9 cellular contexts compared by ENCODE assay signal in the genomic region with DNA sequence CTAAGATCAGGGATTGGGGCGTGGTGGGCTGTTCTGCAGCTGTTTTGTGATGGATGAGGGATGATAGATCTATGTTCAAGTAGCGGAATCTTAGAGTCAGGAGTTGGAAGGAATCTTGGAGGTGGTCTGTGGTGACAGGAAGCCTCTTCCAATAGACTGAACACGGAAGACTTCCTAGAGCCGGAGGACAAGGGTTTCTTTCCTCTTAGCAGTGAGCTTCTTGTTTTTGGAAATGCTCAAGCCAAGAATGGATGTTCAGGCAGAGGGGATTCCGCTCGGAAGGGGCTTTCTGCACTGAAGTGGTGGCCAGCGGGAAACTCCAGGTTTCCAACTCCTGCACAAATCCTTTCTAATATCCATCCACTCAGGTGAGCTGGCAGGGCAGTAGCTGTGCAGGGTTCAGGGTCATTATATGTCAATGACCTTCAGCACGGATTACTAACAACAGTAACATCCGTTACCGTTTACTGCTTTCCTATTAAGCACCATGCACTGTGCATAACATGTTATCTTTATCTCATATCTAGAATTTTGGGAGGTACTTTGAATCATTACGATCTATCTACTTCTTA. TPM values are rescaled to one million over a fixed set of nuclear protein-coding genes. Genes with fewer than 3 reads are reported as not detected.
DNase-seq lines count a peak whose midpoint lies in the region; ATAC-seq and TF ChIP-seq lines count a peak whose summit lies in the region.
"Had no signal": no experiment of that assay in that cellular context is flagged by ENCODE, and none has a peak within 500 bp of the region (broad histone marks: within the 10 kb centered on the region; RNA-seq: fewer than 3 reads in every experiment).

No MANE protein-coding gene starts in this region.

- H3K4me3 ChIP-seq in H7 (ENCODE audit: insufficient read depth, low read depth, low read length) (peak overlapping the region; percentile 81), fibroblast of pulmonary artery (replicated peaks; ENCODE audit: low read depth, low read length) (peak overlapping the region; percentile 84)

- intact Hi-C loops in Calu3 (cut with micrococcal nuclease; ENCODE audit: unreplicated experiment), result loop anchor here (5.0 kb wide), 1 partner anchor 494 kb away; no protein-coding TSS in a partner anchor

- DNase-seq in Calu3 (no peak), H7 (no peak), fibroblast of pulmonary artery (ENCODE audit: low read depth) (no peak), retina (peak; percentile 18), SIG-M5 (lab: John Stamatoyannopoulos, UW) (no peak), NOMO-1 treated with dmso at 0.1 percent for 144 hours (lab: John Stamatoyannopoulos, UW; ENCODE audit: unreplicated experiment) (no peak)

- no peaks in the 10 kb centered on the region for H3K27me3 Mint-ChIP-seq in Calu3 (ENCODE audit: unreplicated experiment)

- peaks cover 42% of the 10 kb centered on the region for H3K4me1 Mint-ChIP-seq in Calu3 (ENCODE audit: low read depth, unreplicated experiment)

- H3K27ac Mint-ChIP-seq in Calu3 (ENCODE audit: unreplicated experiment), result peak overlapping the region; percentile 52

- peaks cover 22% of the 10 kb centered on the region for H3K36me3 Mint-ChIP-seq in Calu3 (ENCODE audit: insufficient read depth, unreplicated experiment)

- CTCF ChIA-PET in Calu3 (lab: Charles Lee), result no interaction called here

- ATAC-seq in SK-N-SH treated with all-trans-retinoic acid at 6 μM for 48 hours, result peak; percentile 6; the same call in 1 of the 3 replicates
- ATAC-seq in HG03025 (IDR thresholded peaks at IDR 0.05; ENCODE audit: low FRiP score, unreplicated experiment), result no peak

- no TSS peak for BruUV-seq in Calu3 (replicated peaks; lab: Mats Ljungman, UMichigan)

- no peaks in the 10 kb centered on the region for H3K9me3 Mint-ChIP-seq in Calu3 (ENCODE audit: low read depth, unreplicated experiment)

- H3K27me3 ChIP-seq in H7 (ENCODE audit: control insufficient read depth, insufficient read depth, low read length), result peaks cover 5% of the 10 kb centered on the region; the same call in 1 of the 2 replicates

- H3K36me3 ChIP-seq in H7 (replicated peaks; ENCODE audit: control insufficient read depth, insufficient read depth, low read length), result no peaks in the 10 kb centered on the region; the same call in 1 of the 2 replicates

- TF ChIP-seq CTCF in Calu3 (IDR thresholded peaks at IDR 0.05; ENCODE audit: unreplicated experiment) (no peak), fibroblast of pulmonary artery (IDR thresholded peaks at IDR 0.05; ENCODE audit: low read length, missing control alignments) (no peak)

- peak overlapping the region; percentile 87 for H3K4me3 Mint-ChIP-seq in Calu3 (ENCODE audit: low read depth, unreplicated experiment)

TF ChIP-seq in SK-N-SH treated with all-trans-retinoic acid at 6 μM for 48 hours, 23 proteins besides CTCF, POLR2A, EP300 and RAD21:
- TF ChIP-seq OSR1 (CRISPR knock-in tag; IDR thresholded peaks at IDR 0.05) (no peak), TCF4 (CRISPR knock-in tag; IDR thresholded peaks at IDR 0.05; ENCODE audit: borderline replicate concordance) (no peak), CSDC2 (CRISPR knock-in tag; IDR thresholded peaks at IDR 0.05) (no peak), ZNF565 (CRISPR knock-in tag; conservative IDR thresholded peaks at IDR 0.05; ENCODE audit: low read depth) (no peak), RARB (CRISPR knock-in tag; IDR thresholded peaks at IDR 0.05) (no peak), ZFP3 (CRISPR knock-in tag; IDR thresholded peaks at IDR 0.05) (no peak), PPARA (CRISPR knock-in tag; IDR thresholded peaks at IDR 0.05; ENCODE audit: borderline replicate concordance) (no peak), GLIS3 (CRISPR knock-in tag; IDR thresholded peaks at IDR 0.05) (no peak), BACH2 (CRISPR knock-in tag; IDR thresholded peaks at IDR 0.05; ENCODE audit: borderline replicate concordance) (no peak), ISL1 (CRISPR knock-in tag; IDR thresholded peaks at IDR 0.05) (no peak)
- TF ChIP-seq, protein P1, sequence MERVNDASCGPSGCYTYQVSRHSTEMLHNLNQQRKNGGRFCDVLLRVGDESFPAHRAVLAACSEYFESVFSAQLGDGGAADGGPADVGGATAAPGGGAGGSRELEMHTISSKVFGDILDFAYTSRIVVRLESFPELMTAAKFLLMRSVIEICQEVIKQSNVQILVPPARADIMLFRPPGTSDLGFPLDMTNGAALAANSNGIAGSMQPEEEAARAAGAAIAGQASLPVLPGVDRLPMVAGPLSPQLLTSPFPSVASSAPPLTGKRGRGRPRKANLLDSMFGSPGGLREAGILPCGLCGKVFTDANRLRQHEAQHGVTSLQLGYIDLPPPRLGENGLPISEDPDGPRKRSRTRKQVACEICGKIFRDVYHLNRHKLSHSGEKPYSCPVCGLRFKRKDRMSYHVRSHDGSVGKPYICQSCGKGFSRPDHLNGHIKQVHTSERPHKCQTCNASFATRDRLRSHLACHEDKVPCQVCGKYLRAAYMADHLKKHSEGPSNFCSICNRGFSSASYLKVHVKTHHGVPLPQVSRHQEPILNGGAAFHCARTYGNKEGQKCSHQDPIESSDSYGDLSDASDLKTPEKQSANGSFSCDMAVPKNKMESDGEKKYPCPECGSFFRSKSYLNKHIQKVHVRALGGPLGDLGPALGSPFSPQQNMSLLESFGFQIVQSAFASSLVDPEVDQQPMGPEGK (CRISPR knock-in tag; IDR thresholded peaks at IDR 0.05; ENCODE audit: borderline replicate concordance), result no peak
- TF ChIP-seq, protein P2, sequence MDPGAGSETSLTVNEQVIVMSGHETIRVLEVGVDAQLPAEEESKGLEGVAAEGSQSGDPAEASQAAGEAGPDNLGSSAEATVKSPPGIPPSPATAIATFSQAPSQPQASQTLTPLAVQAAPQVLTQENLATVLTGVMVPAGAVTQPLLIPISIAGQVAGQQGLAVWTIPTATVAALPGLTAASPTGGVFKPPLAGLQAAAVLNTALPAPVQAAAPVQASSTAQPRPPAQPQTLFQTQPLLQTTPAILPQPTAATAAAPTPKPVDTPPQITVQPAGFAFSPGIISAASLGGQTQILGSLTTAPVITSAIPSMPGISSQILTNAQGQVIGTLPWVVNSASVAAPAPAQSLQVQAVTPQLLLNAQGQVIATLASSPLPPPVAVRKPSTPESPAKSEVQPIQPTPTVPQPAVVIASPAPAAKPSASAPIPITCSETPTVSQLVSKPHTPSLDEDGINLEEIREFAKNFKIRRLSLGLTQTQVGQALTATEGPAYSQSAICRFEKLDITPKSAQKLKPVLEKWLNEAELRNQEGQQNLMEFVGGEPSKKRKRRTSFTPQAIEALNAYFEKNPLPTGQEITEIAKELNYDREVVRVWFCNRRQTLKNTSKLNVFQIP (CRISPR knock-in tag; IDR thresholded peaks at IDR 0.05; ENCODE audit: borderline replicate concordance, low read depth), result no peak

RNA-seq across cellular contexts. Expression of gene CPT2, which starts 0.6 kb away (rescaled TPM):
- 18.5 and 23.5 TPM in 2 replicates for total RNA-seq in Calu3 (2022)
- total RNA-seq in H7 (2014; rRNA removed; shearing (Covaris generic)), result 58.5 and 72.0 TPM in 2 replicates

RNA-seq across cellular contexts. Expression of gene CZIB, which starts 24.4 kb away (rescaled TPM):
- total RNA-seq in Calu3 (2022), result 31.3 and 34.1 TPM in 2 replicates
- 74.1 and 94.6 TPM in 2 replicates for total RNA-seq in H7 (2014; rRNA removed; shearing (Covaris generic))

RNA-seq across cellular contexts. Expression of gene MAGOH, which starts 42.3 kb away (rescaled TPM):
- total RNA-seq in Calu3 (2022), result 61.9 and 70.2 TPM in 2 replicates
- 48.7 and 52.9 TPM in 2 replicates for total RNA-seq in H7 (2014; rRNA removed; shearing (Covaris generic))

RNA-seq across cellular contexts. Expression of gene SLC1A7, which starts 53.6 kb away (rescaled TPM):
- not detected in 2 replicates for total RNA-seq in Calu3 (2022)
- 0.18 TPM in 1 of 2 replicates, not detected in the other for total RNA-seq in H7 (2014; rRNA removed; shearing (Covaris generic))
- total RNA-seq: NCI-H460 had no signal
